Comparison of ENCODE assay signal across 11 cellular contexts in the genomic region with DNA sequence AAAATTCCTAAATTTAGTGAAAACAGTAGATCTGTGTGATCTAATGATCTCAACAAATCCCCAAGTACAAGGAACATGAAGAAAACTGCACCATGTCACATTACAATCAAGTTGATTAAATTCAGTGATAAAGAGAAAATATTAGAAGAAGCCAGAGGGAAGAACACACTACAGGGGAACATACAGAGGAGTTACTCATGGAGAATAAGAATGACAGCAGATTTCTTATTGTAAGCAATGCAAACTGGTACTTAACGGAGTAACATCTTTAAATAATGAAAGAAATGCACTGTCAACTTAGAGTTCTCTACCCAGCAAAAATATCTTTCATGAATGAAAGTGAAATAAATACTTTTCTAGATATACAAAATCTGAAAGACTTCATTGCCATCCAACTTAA. TPM values are rescaled to one million over a fixed set of nuclear protein-coding genes. Genes with fewer than 3 reads are reported as not detected.
"Had no signal": no experiment of that assay in that cellular context is flagged by ENCODE, and none has a peak within 500 bp of the region (broad histone marks: within the 10 kb centered on the region; RNA-seq: fewer than 3 reads in every experiment).

No MANE protein-coding gene starts in this region.

- H3K36me3 ChIP-seq: HAP-1 had no signal

- DNase-seq: GM23248, GOT3, H7, H9, HCEC 1CT, HFFc6 had no signal

- H3K4me2 ChIP-seq: GM23338 had no signal

- H2AFZ ChIP-seq: GM23248, GM23338 had no signal

- H3K4me3 Mint-ChIP-seq: GM23338, H9, HFFc6 had no signal

- H3K9me3 ChIP-seq: HAP-1 had no signal

- ATAC-seq: GM23338, HCT116 had no signal

- H3K27ac Mint-ChIP-seq: GM23338, H9, HFFc6 had no signal

- H3K4me1 Mint-ChIP-seq: GM23338, H9 had no signal

- H3K27ac ChIP-seq: GM23248 had no signal

- H3K4me3 ChIP-seq: GM23248, GM23338, HAP-1 had no signal

- FAIRE-seq: H1, H54 had no signal

- H3K4me1 ChIP-seq: HAP-1 had no signal

- H3K9ac ChIP-seq: GM23248 had no signal

RNA-seq across cellular contexts. Expression of a gene that starts 21.1 kb away (rescaled TPM):
- total RNA-seq: GM23248, H9 had no signal
- polyA plus RNA-seq: GM23248 had no signal
